2 cellular contexts compared by ENCODE assay signal in genomic region chr22:46769706-46770105, GRCh38.
TF ChIP-seq lines count a peak whose summit lies in the region.

No MANE protein-coding gene starts in this region.

TF ChIP-seq in liver, 16 proteins besides CTCF, POLR2A, EP300 and RAD21:
- TF ChIP-seq TAF1 (conservative IDR thresholded peaks at IDR 0.05) = no peak
- TF ChIP-seq RXRA (IDR thresholded peaks at IDR 0.05) = no peak
- no peak for TF ChIP-seq HNF4G (IDR thresholded peaks at IDR 0.05)
- TF ChIP-seq GABPA (IDR thresholded peaks at IDR 0.05 in 1 of 2, conservative IDR thresholded peaks at IDR 0.05 in 1 of 2) = no peak
- TF ChIP-seq ATF3 (IDR thresholded peaks at IDR 0.05) = no peak
- TF ChIP-seq ZBTB33 (IDR thresholded peaks at IDR 0.05) = no peak
- TF ChIP-seq JUND (IDR thresholded peaks at IDR 0.05) = no peak
- no peak for TF ChIP-seq HNF4A (conservative IDR thresholded peaks at IDR 0.05)
- no peak for TF ChIP-seq EGR1 (IDR thresholded peaks at IDR 0.05; ENCODE audit: low read depth in 2 of 2)
- no peak for TF ChIP-seq REST (IDR thresholded peaks at IDR 0.05)
- TF ChIP-seq FOXA2 (IDR thresholded peaks at IDR 0.05) = no peak
- TF ChIP-seq NR2F2 (IDR thresholded peaks at IDR 0.05) = no peak
- no peak for TF ChIP-seq SP1 (IDR thresholded peaks at IDR 0.05)
- TF ChIP-seq YY1 (IDR thresholded peaks at IDR 0.05) = no peak
- no peak for TF ChIP-seq MAX (IDR thresholded peaks at IDR 0.05)
- TF ChIP-seq FOXA1 (IDR thresholded peaks at IDR 0.05) = no peak
TF ChIP-seq in liver: peak in this region for 0.

TF ChIP-seq in HepG2, 621 proteins besides CTCF, POLR2A, EP300 and RAD21:
- TF ChIP-seq ZNF766 (CRISPR knock-in tag; IDR thresholded peaks at IDR 0.05; ENCODE audit: borderline replicate concordance) (no peak), TRAFD1 (CRISPR knock-in tag; IDR thresholded peaks at IDR 0.05; ENCODE audit: borderline replicate concordance) (no peak), PPARG (CRISPR knock-in tag; conservative IDR thresholded peaks at IDR 0.05) (no peak), SKIL (CRISPR knock-in tag; IDR thresholded peaks at IDR 0.05; ENCODE audit: borderline replicate concordance) (no peak), CCAR2 (optimal IDR thresholded peaks at IDR 0.05; ENCODE audit: low read depth, low read length) (no peak), ZNF878 (CRISPR knock-in tag; IDR thresholded peaks at IDR 0.05) (no peak), KDM6A (CRISPR knock-in tag; IDR thresholded peaks at IDR 0.05; ENCODE audit: low read depth) (no peak), ZNF180 (CRISPR knock-in tag; IDR thresholded peaks at IDR 0.05; ENCODE audit: borderline replicate concordance, low read depth) (no peak), STAT5B (CRISPR knock-in tag; IDR thresholded peaks at IDR 0.05) (no peak), HDAC6 (IDR thresholded peaks at IDR 0.05; ENCODE audit: low read depth, low read length) (no peak), TFDP2 (CRISPR knock-in tag; IDR thresholded peaks at IDR 0.05) (no peak)
TF ChIP-seq in HepG2: peak in this region for 0.
